In genomic region chr18:68944330-68944729, GRCh38 we compare ENCODE assay signal across 24 cellular contexts.
"Had no signal": no experiment of that assay in that cellular context is flagged by ENCODE, and none has a peak within 500 bp of the region (broad histone marks: within the 10 kb centered on the region; RNA-seq: fewer than 3 reads in every experiment).

No MANE protein-coding gene starts in this region.

- H3K27ac Mint-ChIP-seq: activated B cell treated with CpG ODN at 0.5 μM for 24 hours; activated CD4-positive, alpha-beta T cell treated with anti-CD3 and anti-CD28 coated beads for 36 hours; activated naive CD4-positive, alpha-beta T cell treated with anti-CD3 and anti-CD28 coated beads, Interleukin-2, amount 10 ng/mL, durations not matched to agents 7 days and 5 days; memory B cell; naive B cell; neural progenitor cell; stimulated activated memory B cell treated with anti-CD40 and anti-IgM and Interleukin-4, amounts not matched to agents 10 μg/mL and 1 μg/mL and 100 μg/mL, for 72 hours had no signal

- H3K9ac ChIP-seq: neural progenitor cell had no signal

- ATAC-seq: activated CD4-positive, alpha-beta T cell treated with anti-CD3 and anti-CD28 coated beads for 36 hours; left colon; stimulated activated memory B cell treated with anti-CD40 and anti-IgM and Interleukin-4, amounts not matched to agents 10 μg/mL and 1 μg/mL and 100 μg/mL, for 72 hours had no signal

- H3K27me3 Mint-ChIP-seq: activated B cell treated with CpG ODN at 0.5 μM for 24 hours; activated CD4-positive, alpha-beta T cell treated with anti-CD3 and anti-CD28 coated beads for 36 hours; activated naive CD4-positive, alpha-beta T cell treated with anti-CD3 and anti-CD28 coated beads, Interleukin-2, amount 10 ng/mL, durations not matched to agents 7 days and 5 days; memory B cell; naive B cell; stimulated activated memory B cell treated with anti-CD40 and anti-IgM and Interleukin-4, amounts not matched to agents 10 μg/mL and 1 μg/mL and 100 μg/mL, for 72 hours had no signal

- H3K4me3 Mint-ChIP-seq: activated B cell treated with CpG ODN at 0.5 μM for 24 hours; activated CD4-positive, alpha-beta T cell treated with anti-CD3 and anti-CD28 coated beads for 36 hours; activated naive CD4-positive, alpha-beta T cell treated with anti-CD3 and anti-CD28 coated beads, Interleukin-2, amount 10 ng/mL, durations not matched to agents 7 days and 5 days; memory B cell; naive B cell; neural progenitor cell; stimulated activated memory B cell treated with anti-CD40 and anti-IgM and Interleukin-4, amounts not matched to agents 10 μg/mL and 1 μg/mL and 100 μg/mL, for 72 hours had no signal

- H3K4me1 Mint-ChIP-seq: activated B cell treated with CpG ODN at 0.5 μM for 24 hours; activated CD4-positive, alpha-beta T cell treated with anti-CD3 and anti-CD28 coated beads for 36 hours; activated naive CD4-positive, alpha-beta T cell treated with anti-CD3 and anti-CD28 coated beads, Interleukin-2, amount 10 ng/mL, durations not matched to agents 7 days and 5 days; memory B cell; naive B cell; stimulated activated memory B cell treated with anti-CD40 and anti-IgM and Interleukin-4, amounts not matched to agents 10 μg/mL and 1 μg/mL and 100 μg/mL, for 72 hours had no signal

- FAIRE-seq: TTC549 had no signal

- H3K9me3 Mint-ChIP-seq: activated B cell treated with CpG ODN at 0.5 μM for 24 hours; activated naive CD4-positive, alpha-beta T cell treated with anti-CD3 and anti-CD28 coated beads, Interleukin-2, amount 10 ng/mL, durations not matched to agents 7 days and 5 days; memory B cell; naive B cell; neural progenitor cell; stimulated activated memory B cell treated with anti-CD40 and anti-IgM and Interleukin-4, amounts not matched to agents 10 μg/mL and 1 μg/mL and 100 μg/mL, for 72 hours had no signal

- H3K36me3 ChIP-seq: heart left ventricle, neural progenitor cell, sigmoid colon, stomach, suprapubic skin, tibial nerve, vagina had no signal

- H3K27ac ChIP-seq: epithelial cell of prostate, heart left ventricle, neural progenitor cell, sigmoid colon, stomach, suprapubic skin, tibial nerve, vagina had no signal

- H3K4me1 ChIP-seq: stomach, suprapubic skin, tibial nerve, vagina had no signal

- H3K9me3 ChIP-seq: heart left ventricle, sigmoid colon, stomach, suprapubic skin, tibial nerve, vagina had no signal

- H3K4me3 ChIP-seq: heart left ventricle, neural progenitor cell, sigmoid colon, smooth muscle cell, stomach, suprapubic skin, tibial nerve, vagina had no signal

- H3K36me3 Mint-ChIP-seq: activated naive CD4-positive, alpha-beta T cell treated with anti-CD3 and anti-CD28 coated beads, Interleukin-2, amount 10 ng/mL, durations not matched to agents 7 days and 5 days; memory B cell; naive B cell; neural progenitor cell; stimulated activated memory B cell treated with anti-CD40 and anti-IgM and Interleukin-4, amounts not matched to agents 10 μg/mL and 1 μg/mL and 100 μg/mL, for 72 hours had no signal

- H3K4me2 ChIP-seq: neural progenitor cell, smooth muscle cell had no signal

- H3K27me3 ChIP-seq: heart left ventricle, neural progenitor cell, sigmoid colon, stomach, suprapubic skin, tibial nerve, vagina had no signal

- DNase-seq: activated B cell treated with CpG ODN at 0.5 μM for 24 hours; activated CD4-positive, alpha-beta T cell treated with anti-CD3 and anti-CD28 coated beads for 36 hours; activated CD4-positive, alpha-beta T cell treated with anti-CD3 and anti-CD28 coated beads, Interleukin-2, amount 50 U/mL, for 48 hours; activated CD8-positive, alpha-beta memory T cell treated with anti-CD3 and anti-CD28 coated beads, Interleukin-2, amount 50 U/mL, for 48 hours; activated effector memory CD4-positive, alpha-beta T cell treated with Interleukin-2 at 50 U/mL for 16 hours; activated naive CD4-positive, alpha-beta T cell treated with anti-CD3 and anti-CD28 coated beads, Interleukin-2, amount 10 ng/mL, durations not matched to agents 7 days and 5 days; activated T-cell treated with anti-CD3 and anti-CD28 coated beads, Interleukin-2, amount 50 U/mL, for 48 hours; cortex of kidney; heart left ventricle; left colon; naive B cell; retina; sigmoid colon; stimulated activated CD4-positive, alpha-beta T cell treated with anti-CD3 and anti-CD28 coated beads, Interleukin-15, amount 100 ng/mL, for 24 hours; stomach had no signal
